7 cellular contexts compared by ENCODE assay signal in genomic region chr2:130727286-130727924, GRCh38. TPM values are rescaled to one million over a fixed set of nuclear protein-coding genes. Genes with fewer than 3 reads are reported as not detected.
DNase-seq lines count a peak whose midpoint lies in the region; ATAC-seq and FAIRE-seq lines count a peak whose summit lies in the region.

No MANE protein-coding gene starts in this region.

- peak; percentile 79 for ATAC-seq in HG02970 (IDR thresholded peaks at IDR 0.05; ENCODE audit: low FRiP score, unreplicated experiment)
- peak; percentile 94 for ATAC-seq in activated CD8-positive, alpha-beta T cell treated with anti-CD3 and anti-CD28 coated beads, Interleukin-2, amount 10 ng/mL, durations not matched to agents 7 days and 5 days
- ATAC-seq in effector memory CD8-positive, alpha-beta T cell (replicated peaks), result peak; percentile 85

- peaks cover 17% of the 10 kb centered on the region for H3K27me3 Mint-ChIP-seq in activated CD8-positive, alpha-beta T cell treated with anti-CD3 and anti-CD28 coated beads, Interleukin-2, amount 10 ng/mL, durations not matched to agents 7 days and 5 days (ENCODE audit: low read depth)
- no peaks in the 10 kb centered on the region for H3K27me3 Mint-ChIP-seq in effector memory CD8-positive, alpha-beta T cell

- peaks cover 1% of the 10 kb centered on the region for H3K9me3 ChIP-seq in mesodermal cell (ENCODE audit: control insufficient read depth, low read length)

- CTCF ChIA-PET in activated CD8-positive, alpha-beta T cell treated with anti-CD3 and anti-CD28 coated beads, Interleukin-2, amount 10 ng/mL, durations not matched to agents 7 days and 5 days (lab: Charles Lee), result interaction anchor here (0.7 to 1.4 kb wide), 2 partner anchors 68 to 70 kb away, joined by 3 to 5 read pairs; no protein-coding TSS in a partner anchor

- H3K36me3 ChIP-seq in mesodermal cell (ENCODE audit: control insufficient read depth, insufficient read depth, low read length), result no peaks in the 10 kb centered on the region

- no peaks in the 10 kb centered on the region for H3K9me3 Mint-ChIP-seq in activated CD8-positive, alpha-beta T cell treated with anti-CD3 and anti-CD28 coated beads, Interleukin-2, amount 10 ng/mL, durations not matched to agents 7 days and 5 days (ENCODE audit: insufficient read depth)
- peaks cover 0 to 5% of the 10 kb centered on the region in 2 donors for H3K9me3 Mint-ChIP-seq in effector memory CD8-positive, alpha-beta T cell

- H3K4me1 Mint-ChIP-seq in activated CD8-positive, alpha-beta T cell treated with anti-CD3 and anti-CD28 coated beads, Interleukin-2, amount 10 ng/mL, durations not matched to agents 7 days and 5 days (ENCODE audit: low read depth), result peaks cover 14% of the 10 kb centered on the region
- peaks cover 9 to 19% of the 10 kb centered on the region in 2 donors for H3K4me1 Mint-ChIP-seq in effector memory CD8-positive, alpha-beta T cell (ENCODE audit: low read depth in 2 of 2)

- peak overlapping the region; percentile 72 for H3K4me3 Mint-ChIP-seq in activated CD8-positive, alpha-beta T cell treated with anti-CD3 and anti-CD28 coated beads, Interleukin-2, amount 10 ng/mL, durations not matched to agents 7 days and 5 days
- peak overlapping the region; percentile 82 to 88 for H3K4me3 Mint-ChIP-seq in effector memory CD8-positive, alpha-beta T cell

- POLR2A ChIA-PET in activated CD8-positive, alpha-beta T cell treated with anti-CD3 and anti-CD28 coated beads, Interleukin-2, amount 10 ng/mL, durations not matched to agents 7 days and 5 days (lab: Charles Lee), result no interaction called here

- no peaks in the 10 kb centered on the region for H3K36me3 Mint-ChIP-seq in activated CD8-positive, alpha-beta T cell treated with anti-CD3 and anti-CD28 coated beads, Interleukin-2, amount 10 ng/mL, durations not matched to agents 7 days and 5 days (ENCODE audit: low read depth)
- peaks cover 17% of the 10 kb centered on the region for H3K36me3 Mint-ChIP-seq in effector memory CD8-positive, alpha-beta T cell (ENCODE audit: insufficient read depth)

- H3K4me3 ChIP-seq in mesodermal cell (ENCODE audit: extremely low read depth, insufficient read depth, low read length, poor library complexity, severe bottlenecking), result peak overlapping the region; percentile 50

- peak overlapping the region; percentile 64 for H3K27ac Mint-ChIP-seq in activated CD8-positive, alpha-beta T cell treated with anti-CD3 and anti-CD28 coated beads, Interleukin-2, amount 10 ng/mL, durations not matched to agents 7 days and 5 days
- H3K27ac Mint-ChIP-seq in effector memory CD8-positive, alpha-beta T cell, result peak overlapping the region; percentile 92 to 94

- 1 to 2% methylated on average over 38 to 44 of the region's 48 CpGs for WGBS in mesodermal cell (ENCODE audit: insufficient coverage in 2 of 2), 2 experiments

- peaks cover 5% of the 10 kb centered on the region for H3K4me1 ChIP-seq in mesodermal cell (ENCODE audit: control insufficient read depth, insufficient read depth, low read length, poor library complexity, severe bottlenecking)

- DNase-seq in GM18507 (ENCODE audit: extremely low spot score, insufficient read length, low read depth) (peak; percentile 48), NCI-H345 (lab: John Stamatoyannopoulos, UW) (peak; percentile 95)
- peak; percentile 92 for DNase-seq in activated CD8-positive, alpha-beta T cell treated with anti-CD3 and anti-CD28 coated beads, Interleukin-2, amount 10 ng/mL, durations not matched to agents 7 days and 5 days
- DNase-seq in effector memory CD8-positive, alpha-beta T cell, result peak; percentile 92 to 95 (median 93)
- peak; percentile 80 for DNase-seq in stimulated activated CD8-positive, alpha-beta memory T cell treated with anti-CD3 and anti-CD28 coated beads, Interleukin-15, amount 100 ng/mL, for 1 hour (ENCODE audit: low read depth)

- FAIRE-seq in GM18507 (lab: Jason Lieb, UNC), result peak; percentile 94

- peak overlapping the region; percentile 41 for H3K27ac ChIP-seq in mesodermal cell (ENCODE audit: low read depth, low read length, severe bottlenecking)

RNA-seq across cellular contexts. Expression of gene GPR148, which starts 1.5 kb away (rescaled TPM):
- total RNA-seq in activated CD8-positive, alpha-beta T cell treated with anti-CD3 and anti-CD28 coated beads, Interleukin-2, amount 10 ng/mL, durations not matched to agents 7 days and 5 days, result not detected
- not detected for polyA plus RNA-seq in mesodermal cell (2013, experiment 1 of 2)
- polyA plus RNA-seq in mesodermal cell (2013, experiment 2 of 2), result not detected

RNA-seq across cellular contexts. Expression of gene AMER3, which starts 27.9 kb away (rescaled TPM):
- total RNA-seq in activated CD8-positive, alpha-beta T cell treated with anti-CD3 and anti-CD28 coated beads, Interleukin-2, amount 10 ng/mL, durations not matched to agents 7 days and 5 days, result not detected
- polyA plus RNA-seq in mesodermal cell (2013, experiment 1 of 2), result 0.11 TPM
- 0.15 TPM for polyA plus RNA-seq in mesodermal cell (2013, experiment 2 of 2)

Comparison
In these comparisons a context has a peak if more than half of its experiments do, and no peak if none do; other contexts are left out.
1. Peak in every context shown above with its lines: DNase-seq, ATAC-seq, H3K4me3 ChIP-seq and H3K27ac ChIP-seq.